Comparison of ENCODE assay signal across 8 cellular contexts in the genomic region with DNA sequence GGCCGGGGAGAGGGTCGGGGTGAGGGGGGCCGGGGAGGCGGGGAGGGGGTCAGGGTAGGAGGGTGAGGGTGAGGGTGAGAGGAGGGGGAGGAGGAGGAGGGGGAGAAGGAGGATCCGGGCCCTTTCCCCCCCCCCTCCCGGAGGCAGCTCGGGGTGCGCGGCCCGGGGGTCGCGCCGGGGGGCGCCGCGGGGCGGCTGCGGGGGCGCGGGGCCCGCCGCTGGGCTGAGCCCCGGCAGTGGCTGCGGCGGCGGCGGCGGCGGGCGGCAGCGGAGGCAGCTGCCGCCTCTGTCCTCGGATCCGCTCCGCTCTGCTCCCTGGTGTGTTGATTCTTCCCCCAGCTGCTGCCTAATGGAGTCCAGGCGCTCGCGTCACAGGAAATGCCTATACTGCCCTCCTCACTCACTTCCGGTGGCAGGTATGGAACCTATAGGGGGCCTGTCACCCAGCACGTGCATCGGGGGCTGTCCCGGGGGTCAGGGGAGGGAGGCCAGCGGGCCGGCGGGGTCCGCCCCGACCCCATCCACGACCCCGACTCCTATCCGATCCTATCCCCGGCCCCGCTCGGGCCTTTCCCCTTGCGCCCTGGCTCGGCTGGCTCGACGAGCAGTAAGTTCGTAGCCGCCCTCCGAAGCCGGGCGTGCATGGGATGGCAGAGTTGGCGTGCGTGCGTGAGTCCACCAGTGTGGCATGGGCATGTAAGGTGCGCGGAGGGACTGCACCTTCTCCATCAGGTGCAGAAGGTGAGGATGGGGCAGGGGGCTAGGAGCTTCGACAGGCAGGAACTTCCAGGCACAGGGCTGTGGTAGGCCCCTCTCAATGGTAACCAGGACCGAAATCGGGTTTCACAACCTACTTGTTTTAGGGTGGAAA. TPM values are rescaled to one million over a fixed set of nuclear protein-coding genes. Genes with fewer than 3 reads are reported as not detected.
DNase-seq lines count a peak whose midpoint lies in the region; ATAC-seq and FAIRE-seq lines count a peak whose summit lies in the region.

A gene (minus strand): TSS at position 351 of the 871 bp plus-strand sequence.

- H3K9me3 Mint-ChIP-seq in activated CD4-positive, alpha-beta T cell treated with anti-CD3 and anti-CD28 coated beads, Interleukin-2, amount 10 ng/mL, durations not matched to agents 7 days and 5 days = no peaks in the 10 kb centered on the region

- DNase-seq in C1 segment of cervical spinal cord (lab: John Stamatoyannopoulos, UW) = peak in 13 of 14 donors; percentile 29 to 82 (median 75)
- DNase-seq in GM19239 (ENCODE audit: insufficient read length, low spot score) = peak; percentile 98
- DNase-seq in NCI-H69 (lab: John Stamatoyannopoulos, UW) = peak; percentile 95
- peak; percentile 93 for DNase-seq in activated CD4-positive, alpha-beta T cell treated with anti-CD3 and anti-CD28 coated beads, Interleukin-2, amount 10 ng/mL, durations not matched to agents 7 days and 5 days
- DNase-seq in dedifferentiated amniotic fluid mesenchymal stem cell (ENCODE audit: extremely low spot score) = peak; percentile 84
- peak; percentile 83 for DNase-seq in left lobe of liver (ENCODE audit: low spot score)
- peak; percentile 76 for DNase-seq in stimulated activated CD4-positive, alpha-beta T cell treated with anti-CD3 and anti-CD28 coated beads, Interleukin-2, amount 100 ng/mL, for 4 hours (ENCODE audit: low read depth)

- H3K27me3 Mint-ChIP-seq in activated CD4-positive, alpha-beta T cell treated with anti-CD3 and anti-CD28 coated beads, Interleukin-2, amount 10 ng/mL, durations not matched to agents 7 days and 5 days = no peaks in the 10 kb centered on the region

- ATAC-seq in HG03439 (IDR thresholded peaks at IDR 0.05; ENCODE audit: unreplicated experiment) (peak; percentile 86), left lobe of liver (peak; percentile 81)

- CTCF ChIA-PET in activated CD4-positive, alpha-beta T cell treated with anti-CD3 and anti-CD28 coated beads, Interleukin-2, amount 10 ng/mL, durations not matched to agents 7 days and 5 days (lab: Charles Lee) = interaction anchor here (1.0 to 2.2 kb wide), 2 partner anchors 22 to 61 kb away, joined by 3 to 7 read pairs; no protein-coding TSS in a partner anchor

- POLR2A ChIA-PET in activated CD4-positive, alpha-beta T cell treated with anti-CD3 and anti-CD28 coated beads, Interleukin-2, amount 10 ng/mL, durations not matched to agents 7 days and 5 days (lab: Charles Lee) = interaction anchor here (0.6 kb wide), 1 partner anchor 697 kb away, joined by 3 read pairs; no protein-coding TSS in a partner anchor

- peaks cover 58% of the 10 kb centered on the region for H3K4me1 Mint-ChIP-seq in activated CD4-positive, alpha-beta T cell treated with anti-CD3 and anti-CD28 coated beads, Interleukin-2, amount 10 ng/mL, durations not matched to agents 7 days and 5 days

- peak; percentile 95 for FAIRE-seq in GM19239 (lab: Jason Lieb, UNC)

- peaks cover 25% of the 10 kb centered on the region for H3K36me3 Mint-ChIP-seq in activated CD4-positive, alpha-beta T cell treated with anti-CD3 and anti-CD28 coated beads, Interleukin-2, amount 10 ng/mL, durations not matched to agents 7 days and 5 days (ENCODE audit: low read depth)

- peak within 1 kb of the TSS; percentile 98 for H3K27ac Mint-ChIP-seq in activated CD4-positive, alpha-beta T cell treated with anti-CD3 and anti-CD28 coated beads, Interleukin-2, amount 10 ng/mL, durations not matched to agents 7 days and 5 days

- H3K4me3 Mint-ChIP-seq in activated CD4-positive, alpha-beta T cell treated with anti-CD3 and anti-CD28 coated beads, Interleukin-2, amount 10 ng/mL, durations not matched to agents 7 days and 5 days = peak within 1 kb of the TSS; percentile 95

RNA-seq across cellular contexts. Expression of the gene that starts here (rescaled TPM):
- 10 to 100 TPM; 67.7 to 74.2 TPM for total RNA-seq in activated CD4-positive, alpha-beta T cell treated with anti-CD3 and anti-CD28 coated beads, Interleukin-2, amount 10 ng/mL, durations not matched to agents 7 days and 5 days
- 27.2 TPM for total RNA-seq in left lobe of liver

Comparison
In these comparisons a context has a peak if more than half of its experiments do, and no peak if none do; other contexts are left out.
1. Peak in every context shown above with its lines: DNase-seq and ATAC-seq.